Comparison of ENCODE assay signal across 1 cellular context in the genomic region with DNA sequence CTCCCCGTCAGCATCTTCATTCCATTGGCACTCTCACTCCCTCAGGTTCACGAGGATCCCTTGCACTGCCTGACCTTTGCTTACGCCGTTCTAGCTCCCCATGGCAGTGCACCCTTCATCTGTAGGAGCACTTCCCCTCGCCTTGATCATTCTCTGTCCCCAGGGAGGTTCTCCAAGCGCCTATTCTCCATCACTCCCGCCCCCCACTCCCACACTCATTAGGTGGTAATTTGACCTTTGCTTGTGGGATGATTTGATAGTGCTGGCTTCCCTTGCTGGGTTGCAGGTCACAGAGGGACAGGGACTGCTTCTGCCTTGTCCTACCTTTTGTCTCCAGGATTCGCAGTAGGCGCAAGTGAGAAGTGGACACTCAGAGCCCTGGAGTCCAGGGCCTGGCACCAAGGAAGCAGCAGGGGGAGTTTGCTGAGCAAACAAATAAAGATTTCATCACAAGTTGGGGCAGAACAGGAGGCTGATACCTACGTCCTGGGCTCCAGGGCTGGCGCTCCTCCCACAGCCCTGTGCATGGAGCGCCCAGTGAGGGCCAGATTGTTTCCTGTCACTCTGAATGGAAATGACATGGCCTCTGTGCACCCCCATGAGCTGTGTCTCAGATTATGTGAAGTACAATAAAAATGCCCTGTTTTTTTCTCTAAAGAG.
A peak's percentile ranks its signal among the peaks of the same experiment; 100 is the strongest.
TF ChIP-seq lines count a peak whose summit lies in the region.

No MANE protein-coding gene starts in this region.

TF ChIP-seq in GM12878, 131 proteins besides CTCF, POLR2A, EP300 and RAD21:
- TF ChIP-seq RBBP5 (conservative IDR thresholded peaks at IDR 0.05) = no peak
- peak; percentile 28; the same call in 1 of the 2 replicates for TF ChIP-seq PKNOX1 (IDR thresholded peaks at IDR 0.05)
